7 cellular contexts compared by ENCODE assay signal in genomic region chr1:62407398-62408009, GRCh38. TPM values are rescaled to one million over a fixed set of nuclear protein-coding genes. Genes with fewer than 3 reads are reported as not detected.
DNase-seq lines count a peak whose midpoint lies in the region; ATAC-seq, FAIRE-seq and TF ChIP-seq lines count a peak whose summit lies in the region.

No MANE protein-coding gene starts in this region.

- 7% methylated on average over 10 of the region's 12 CpGs for WGBS in K562 (ENCODE audit: insufficient coverage, low coverage, missing lambda C conversion rate)
- 69% methylated on average over 12 of the region's 12 CpGs for WGBS in thyroid gland, 2 donors

- POLR2A ChIA-PET in K562 (lab: Yijun Ruan, JAX), result no interaction called here

- DNase-seq in Daoy (ENCODE audit: low read depth) (peak; percentile 42), NCI-H446 (lab: John Stamatoyannopoulos, UW) (peak; percentile 34 to 69), K562 (ENCODE audit: extremely low read depth in 1 of 4, low spot score in 3 of 4) (peak; percentile 51 to 69 (median 56)), keratinocyte (ENCODE audit: low read depth, low spot score) (no peak), thyroid gland (no peak)

- H3K27me3 ChIP-seq in K562 (ENCODE audit: control insufficient read depth in 2 of 2, insufficient read depth in 2 of 2, low read length in 2 of 2), result peaks cover 12 to 34% of the 10 kb centered on the region in 2 experiments
- H3K27me3 ChIP-seq in keratinocyte (ENCODE audit: control insufficient read depth, extremely low read depth, insufficient read depth, low read length), result no peaks in the 10 kb centered on the region
- no peaks in the 10 kb centered on the region for H3K27me3 ChIP-seq in thyroid gland

- no peak overlapping the region for H3K4me2 ChIP-seq in K562 (ENCODE audit: insufficient read depth, low read length)
- H3K4me2 ChIP-seq in keratinocyte (ENCODE audit: control insufficient read depth, extremely low read depth, insufficient read depth, low read depth, low read length), result no peak overlapping the region

- H3K4me1 ChIP-seq in K562 (replicated peaks in 1 of 2; ENCODE audit: control insufficient read depth in 2 of 2, insufficient read depth in 2 of 2, low read length in 2 of 2), result no peaks in the 10 kb centered on the region
- no peaks in the 10 kb centered on the region for H3K4me1 ChIP-seq in keratinocyte (ENCODE audit: control insufficient read depth, extremely low read depth, insufficient read depth, low read length)
- no peaks in the 10 kb centered on the region for H3K4me1 ChIP-seq in thyroid gland

- in situ Hi-C loops in K562 (cut with MboI), result loop anchor here (5.0 kb wide), 1 partner anchor 230 kb away; no protein-coding TSS in a partner anchor

- H3K9ac ChIP-seq in K562 (ENCODE audit: insufficient read depth in 1 of 2, low read depth in 2 of 2, low read length in 2 of 2) (no peak overlapping the region), keratinocyte (ENCODE audit: control insufficient read depth, extremely low read depth, insufficient read depth, low read length) (no peak overlapping the region)

- TF ChIP-seq POLR2A in K562 (conservative IDR thresholded peaks at IDR 0.05) (no peak), thyroid gland (IDR thresholded peaks at IDR 0.05) (no peak)

- no TSS peak for BruUV-seq in K562 (replicated peaks; lab: Mats Ljungman, UMichigan)

- dilution Hi-C loops in keratinocyte (cut with MboI; ENCODE audit: extremely low pct_ligation_motif_present, low sequenced_read_pairs), result no loop called here

- peak; percentile 77 to 85 for TF ChIP-seq RAD21 in K562 (CRISPR knock-in tag; conservative IDR thresholded peaks at IDR 0.05 in 1 of 2, IDR thresholded peaks at IDR 0.05 in 1 of 2)

- H3K27ac ChIP-seq in K562 (ENCODE audit: extremely low read depth, low read depth, low read length) (no peak overlapping the region), keratinocyte (ENCODE audit: control insufficient read depth, insufficient read depth, low read length) (no peak overlapping the region), thyroid gland (no peak overlapping the region)

- H3K79me2 ChIP-seq in K562 (ENCODE audit: control insufficient read depth, insufficient read depth, low read length) (no peaks in the 10 kb centered on the region), keratinocyte (ENCODE audit: control insufficient read depth, insufficient read depth, low read length) (no peaks in the 10 kb centered on the region)

- ATAC-seq in HG02763 (IDR thresholded peaks at IDR 0.05; ENCODE audit: unreplicated experiment) (peak; percentile 58), K562 (peak; percentile 85)
- no peak for ATAC-seq in activated CD4-positive, CD25-positive, alpha-beta regulatory T cell treated with anti-CD3 and anti-CD28 coated beads, Interleukin-2, amount 50 U/mL, for 24 hours

- intact Hi-C loops in K562 (cut with micrococcal nuclease) (loop anchor here (1.0 to 10.0 kb wide), 4 partner anchors 113 to 337 kb away; no protein-coding TSS in a partner anchor), thyroid gland (cut with DNase I) (loop anchor here (2.0 kb wide), 1 partner anchor 231 kb away; no protein-coding TSS in a partner anchor)

- H4K20me1 ChIP-seq in K562 (replicated peaks; ENCODE audit: control insufficient read depth, insufficient read depth, low read length), result no peaks in the 10 kb centered on the region
- H4K20me1 ChIP-seq in keratinocyte (ENCODE audit: control insufficient read depth, extremely low read depth, insufficient read depth, low read length), result no peaks in the 10 kb centered on the region

- TF ChIP-seq CTCF in K562 (IDR thresholded peaks at IDR 0.05 in 2 of 3, conservative IDR thresholded peaks at IDR 0.05 in 1 of 3; ENCODE audit: insufficient read depth in 2 of 3, low read depth in 1 of 3, low read length in 3 of 3) (peak; percentile 53 to 80 (median 66); a peak in 5 of 6 replicates), keratinocyte (optimal IDR thresholded peaks at IDR 0.05 in 1 of 3, IDR thresholded peaks at IDR 0.05 in 1 of 3, conservative IDR thresholded peaks at IDR 0.05 in 1 of 3; ENCODE audit: extremely low read depth in 1 of 3, insufficient read depth in 2 of 3, low read length in 3 of 3) (peak; percentile 31 to 72 (median 67)), thyroid gland (IDR thresholded peaks at IDR 0.05) (peak; percentile 53 to 85 (median 74))

- no peaks in the 10 kb centered on the region for H3K9me3 ChIP-seq in K562 (replicated peaks; ENCODE audit: control insufficient read depth, insufficient read depth, low read depth, low read length)
- H3K9me3 ChIP-seq in keratinocyte (ENCODE audit: control insufficient read depth, low read depth, low read length), result no peaks in the 10 kb centered on the region
- H3K9me3 ChIP-seq in thyroid gland, result no peaks in the 10 kb centered on the region

- H3K9me1 ChIP-seq in K562 (ENCODE audit: control insufficient read depth, insufficient read depth, low read length) (no peaks in the 10 kb centered on the region), keratinocyte (ENCODE audit: control insufficient read depth, extremely low read depth, insufficient read depth, low read length) (no peaks in the 10 kb centered on the region)

- FAIRE-seq in K562 (lab: Jason Lieb, UNC) (peak; percentile 87), keratinocyte (lab: Jason Lieb, UNC) (no peak)

- no peak overlapping the region for H2AFZ ChIP-seq in K562 (ENCODE audit: low read depth, low read length)
- H2AFZ ChIP-seq in keratinocyte (ENCODE audit: control insufficient read depth, low read length), result no peak overlapping the region

- no peaks in the 10 kb centered on the region for H3K36me3 ChIP-seq in K562 (ENCODE audit: control insufficient read depth, insufficient read depth, low read length)
- no peaks in the 10 kb centered on the region for H3K36me3 ChIP-seq in keratinocyte (ENCODE audit: control insufficient read depth in 2 of 2, extremely low read depth in 1 of 2, insufficient read depth in 2 of 2, low read length in 2 of 2)
- no peaks in the 10 kb centered on the region for H3K36me3 ChIP-seq in thyroid gland

- CTCF ChIA-PET in K562 (lab: Yijun Ruan, JAX; ENCODE audit: low intra/inter-chr PET ratio), result interaction anchor here (0.6 to 1.8 kb wide), 3 partner anchors 16 to 1279 kb away, joined by 3 to 16 read pairs (median 4); no protein-coding TSS in a partner anchor

- TF ChIP-seq EP300 in K562 (IDR thresholded peaks at IDR 0.05; ENCODE audit: low read length), result no peak

- H3K4me3 ChIP-seq in K562 (no peak overlapping the region), keratinocyte (ENCODE audit: control insufficient read depth in 2 of 3, extremely low read depth in 1 of 3, insufficient read depth in 2 of 3, low read depth in 1 of 3, low read length in 3 of 3) (no peak overlapping the region), thyroid gland (replicated peaks in 1 of 3) (no peak overlapping the region)

TF ChIP-seq in K562, 482 proteins besides CTCF, POLR2A, EP300 and RAD21:
- TF ChIP-seq SMC3 (conservative IDR thresholded peaks at IDR 0.05; ENCODE audit: insufficient read depth, low read depth, low read length) (peak; percentile 57; the same call in 1 of the 2 replicates), PHF21A (IDR thresholded peaks at IDR 0.05; ENCODE audit: borderline replicate concordance, low read depth) (no peak), CC2D1A (IDR thresholded peaks at IDR 0.05) (peak; percentile 27; the same call in 1 of the 2 replicates), TBL1XR1 (IDR thresholded peaks at IDR 0.05; ENCODE audit: low read length in 2 of 2) (no peak)
- TF ChIP-seq, protein P1, sequence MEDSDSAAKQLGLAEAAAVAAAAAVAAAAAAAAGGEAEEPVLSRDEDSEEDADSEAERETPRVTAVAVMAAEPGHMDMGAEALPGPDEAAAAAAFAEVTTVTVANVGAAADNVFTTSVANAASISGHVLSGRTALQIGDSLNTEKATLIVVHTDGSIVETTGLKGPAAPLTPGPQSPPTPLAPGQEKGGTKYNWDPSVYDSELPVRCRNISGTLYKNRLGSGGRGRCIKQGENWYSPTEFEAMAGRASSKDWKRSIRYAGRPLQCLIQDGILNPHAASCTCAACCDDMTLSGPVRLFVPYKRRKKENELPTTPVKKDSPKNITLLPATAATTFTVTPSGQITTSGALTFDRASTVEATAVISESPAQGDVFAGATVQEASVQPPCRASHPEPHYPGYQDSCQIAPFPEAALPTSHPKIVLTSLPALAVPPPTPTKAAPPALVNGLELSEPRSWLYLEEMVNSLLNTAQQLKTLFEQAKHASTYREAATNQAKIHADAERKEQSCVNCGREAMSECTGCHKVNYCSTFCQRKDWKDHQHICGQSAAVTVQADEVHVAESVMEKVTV (CRISPR knock-in tag; IDR thresholded peaks at IDR 0.05), result peak; percentile 68
TF ChIP-seq in K562: peak in this region for 3.

RNA-seq across cellular contexts. Expression of gene USP1, which starts 29.3 kb away (rescaled TPM):
- total RNA-seq in Daoy (2014; rRNA removed; shearing (Covaris generic)), result 75.0 and 79.4 TPM in 2 replicates
- 6.1 and 33.1 TPM in 2 replicates for total RNA-seq in K562 (2011; cell fraction: chromatin; rRNA removed; ENCODE audit: low replicate concordance)
- total RNA-seq in K562 (2011; cell fraction: nucleolus; rRNA removed), result 6.6 and 6.7 TPM in 2 replicates
- 13.1 and 21.0 TPM in 2 replicates for total RNA-seq in K562 (2011; cell fraction: nucleoplasm; rRNA removed)
- total RNA-seq in K562 (2014; rRNA removed), result 50.5 and 51.7 TPM in 2 replicates
- 87.9 and 109 TPM in 2 replicates for total RNA-seq in K562 (2014; rRNA removed; fragmentation: Illumina TruSeq; extraction: Trizol)
- 80.6 and 85.8 TPM in 2 replicates for total RNA-seq in K562 (2015; rRNA removed; fragmentation: Illumina TruSeq; extraction: Trizol)
- 52.4 and 59.4 TPM in 2 replicates for total RNA-seq in K562 (2021)
- polyA plus RNA-seq in K562 (2011; rRNA removed), result 21.1 and 30.6 TPM in 2 replicates
- 6.6 and 8.9 TPM in 2 replicates for polyA plus RNA-seq in K562 (2011; cell fraction: cytosol; rRNA removed)
- polyA plus RNA-seq in K562 (2011; cell fraction: nucleus; rRNA removed), result 6.4 and 8.3 TPM in 2 replicates
- 36.8 and 39.4 TPM in 2 replicates for polyA plus RNA-seq in K562 (2012)
- 63.1 and 66.5 TPM in 2 replicates for polyA plus RNA-seq in K562 (2014; fragmentation: Illumina TruSeq; extraction: Trizol)
- 10 to 100 TPM; 27.3 to 29.8 TPM for polyA plus RNA-seq in K562 (2014; fragmentation: Nextera tagmentation; extraction: Ambion mirVana)
- polyA plus RNA-seq in K562 (2014; rRNA removed), result 33.5 and 36.2 TPM in 2 replicates
- 37.4 and 48.2 TPM in 2 replicates for polyA minus RNA-seq in K562 (2011; rRNA and poly(A)+ RNA removed)
- polyA minus RNA-seq in K562 (2011; cell fraction: cytosol; rRNA and poly(A)+ RNA removed), result 20.0 and 23.4 TPM in 2 replicates
- 8.1 and 13.9 TPM in 2 replicates for polyA minus RNA-seq in K562 (2011; cell fraction: nucleus; rRNA and poly(A)+ RNA removed)
- polyA plus RNA-seq in keratinocyte, result 3.2 to 12.0 TPM (median 8.1 TPM) in 3 replicates
- 16.4 TPM for polyA plus RNA-seq in keratinocyte (2011; ENCODE audit: low read depth)
- 3.5 and 7.3 TPM in 2 replicates for polyA plus RNA-seq in keratinocyte (2011; cell fraction: cytosol; rRNA removed)
- 3.0 and 4.8 TPM in 2 replicates for polyA plus RNA-seq in keratinocyte (2011; cell fraction: nucleus; rRNA removed)
- 9.0 and 12.9 TPM in 2 replicates for polyA plus RNA-seq in keratinocyte (2012; ENCODE audit: low replicate concordance)
- 1.6 to 7.9 TPM (median 1.9 TPM) in 3 replicates for polyA minus RNA-seq in keratinocyte
- polyA minus RNA-seq in keratinocyte (2011; cell fraction: cytosol; rRNA and poly(A)+ RNA removed), result 2.7 TPM
- polyA minus RNA-seq in keratinocyte (2011; cell fraction: nucleus; rRNA and poly(A)+ RNA removed), result 2.0 and 3.6 TPM in 2 replicates
- 10 to 100 TPM; 27.4 to 33.0 (median 30.9) TPM for total RNA-seq in thyroid gland

Comparison
In these comparisons a context has a peak if more than half of its experiments do, and no peak if none do; other contexts are left out.
1. DNase-seq: peak in Daoy (single experiment), NCI-H446 (2 of 2) and K562 (4 of 4); none in keratinocyte (single experiment) and thyroid gland (0 of 2).
2. ATAC-seq: peak in HG02763 (single experiment) and K562 (single experiment); none in activated CD4-positive, CD25-positive, alpha-beta regulatory T cell treated with anti-CD3 and anti-CD28 coated beads, Interleukin-2, amount 50 U/mL, for 24 hours (0 of 2).
3. Peak in every context shown above with its lines, with median percentiles within 50 percentile points of each other: CTCF ChIP-seq.